In genomic region chr11:44754876-44755552, GRCh38 we compare ENCODE assay signal across 20 cellular contexts. TPM values are rescaled to one million over a fixed set of nuclear protein-coding genes. Genes with fewer than 3 reads are reported as not detected.
DNase-seq lines count a peak whose midpoint lies in the region; ATAC-seq and TF ChIP-seq lines count a peak whose summit lies in the region.
"Had no signal": no experiment of that assay in that cellular context is flagged by ENCODE, and none has a peak within 500 bp of the region (broad histone marks: within the 10 kb centered on the region; RNA-seq: fewer than 3 reads in every experiment).

No MANE protein-coding gene starts in this region.

- intact Hi-C loops in stomach (cut with DNase I; ENCODE audit: low total_unique reads) (no loop called here), psoas muscle (cut with DNase I) (no loop called here)
- intact Hi-C loops in activated CD4-positive, alpha-beta T cell treated with anti-CD3 and anti-CD28 coated beads for 36 hours (cut with DNase I, micrococcal nuclease): no loop called here
- intact Hi-C loops in activated CD4-positive, alpha-beta memory T cell treated with anti-CD3 and anti-CD28 coated beads for 36 hours (cut with micrococcal nuclease): no loop called here

- H3K9me3 Mint-ChIP-seq in activated CD4-positive, alpha-beta T cell treated with anti-CD3 and anti-CD28 coated beads for 36 hours (ENCODE audit: low read depth): peaks cover 9% of the 10 kb centered on the region
- H3K9me3 Mint-ChIP-seq in activated CD4-positive, alpha-beta memory T cell treated with anti-CD3 and anti-CD28 coated beads for 36 hours: peaks cover 12% of the 10 kb centered on the region
- H3K9me3 Mint-ChIP-seq: central memory CD8-positive, alpha-beta T cell had no signal

- peaks cover 8% of the 10 kb centered on the region for H3K9me3 ChIP-seq in hepatocyte (ENCODE audit: low read depth)
- H3K9me3 ChIP-seq in stomach: peaks cover 0 to 15% (median 4%) of the 10 kb centered on the region in 4 donors
- H3K9me3 ChIP-seq in psoas muscle: no peaks in the 10 kb centered on the region

- H3K27me3 ChIP-seq in hepatocyte (no peaks in the 10 kb centered on the region), stomach (peaks cover 0 to 4% (median 0%) of the 10 kb centered on the region in 3 donors), psoas muscle (ENCODE audit: insufficient read depth in 3 of 3, low read length in 2 of 3) (peaks cover 0 to 10% (median 0%) of the 10 kb centered on the region in 3 donors)
- H3K27me3 ChIP-seq: BLaER1, tibial nerve had no signal

- no peak overlapping the region for H3K4me3 ChIP-seq in hepatocyte
- no peak overlapping the region for H3K4me3 ChIP-seq in stomach
- H3K4me3 ChIP-seq in psoas muscle: no peak overlapping the region
- H3K4me3 ChIP-seq: BLaER1, tibial nerve had no signal

- no peak for TF ChIP-seq CTCF in hepatocyte (IDR thresholded peaks at IDR 0.05; ENCODE audit: poor library complexity)
- TF ChIP-seq CTCF in stomach (IDR thresholded peaks at IDR 0.05): no peak
- TF ChIP-seq CTCF in psoas muscle (IDR thresholded peaks at IDR 0.05): no peak

- DNase-seq in NCI-H1436 (lab: John Stamatoyannopoulos, UW) (peak; percentile 7), NCI-H1436 treated with DMSO at 0.1 percent for 48 hours (lab: John Stamatoyannopoulos, UW) (no peak), SK-N-DZ (ENCODE audit: low spot score) (peak; percentile 64), hepatocyte (ENCODE audit: low spot score) (no peak), stomach (no peak), psoas muscle (no peak)
- DNase-seq in activated CD4-positive, alpha-beta T cell treated with anti-CD3 and anti-CD28 coated beads for 36 hours: no peak
- DNase-seq in activated CD4-positive, alpha-beta memory T cell treated with anti-CD3 and anti-CD28 coated beads for 36 hours: no peak
- DNase-seq: 8988T; activated CD8-positive, alpha-beta memory T cell treated with anti-CD3 and anti-CD28 coated beads, Interleukin-2, amount 10 ng/mL, durations not matched to agents 7 days and 5 days; activated effector memory CD4-positive, alpha-beta T cell treated with Interleukin-2 at 50 U/mL for 16 hours; amniotic stem cell; effector memory CD4-positive, alpha-beta T cell; NCI-H1694 treated with DMSO at 0.1 percent for 48 hours; NCI-H510A; SHP77 treated with DMSO at 0.1 percent for 48 hours had no signal

- TF ChIP-seq EP300 in stomach (IDR thresholded peaks at IDR 0.05): no peak

- no peaks in the 10 kb centered on the region for H4K20me1 ChIP-seq in hepatocyte (ENCODE audit: insufficient read depth, poor library complexity, severe bottlenecking)
- H4K20me1 ChIP-seq: BLaER1 had no signal

- H3K36me3 ChIP-seq in hepatocyte (replicated peaks; ENCODE audit: insufficient read depth, low read depth) (no peaks in the 10 kb centered on the region), stomach (no peaks in the 10 kb centered on the region), psoas muscle (ENCODE audit: insufficient read depth in 1 of 2, low read depth in 1 of 2) (no peaks in the 10 kb centered on the region)
- H3K36me3 ChIP-seq: BLaER1, tibial nerve had no signal

- peaks cover 5% of the 10 kb centered on the region for H3K36me3 Mint-ChIP-seq in activated CD4-positive, alpha-beta T cell treated with anti-CD3 and anti-CD28 coated beads for 36 hours (ENCODE audit: low read depth)
- peaks cover 10% of the 10 kb centered on the region for H3K36me3 Mint-ChIP-seq in activated CD4-positive, alpha-beta memory T cell treated with anti-CD3 and anti-CD28 coated beads for 36 hours
- H3K36me3 Mint-ChIP-seq: activated CD8-positive, alpha-beta memory T cell treated with anti-CD3 and anti-CD28 coated beads, Interleukin-2, amount 10 ng/mL, durations not matched to agents 7 days and 5 days had no signal

- H3K27ac Mint-ChIP-seq in activated CD4-positive, alpha-beta T cell treated with anti-CD3 and anti-CD28 coated beads for 36 hours: no peak overlapping the region
- no peak overlapping the region for H3K27ac Mint-ChIP-seq in activated CD4-positive, alpha-beta memory T cell treated with anti-CD3 and anti-CD28 coated beads for 36 hours
- H3K27ac Mint-ChIP-seq: activated CD8-positive, alpha-beta memory T cell treated with anti-CD3 and anti-CD28 coated beads, Interleukin-2, amount 10 ng/mL, durations not matched to agents 7 days and 5 days had no signal

- TF ChIP-seq POLR2A in stomach (IDR thresholded peaks at IDR 0.05): no peak

- H3K27ac ChIP-seq in hepatocyte (peak overlapping the region; percentile 70), stomach (peak overlapping the region in 3 of 5 donors; percentile 38 to 55 (median 54)), psoas muscle (no peak overlapping the region)
- H3K27ac ChIP-seq: BLaER1, parathyroid adenoma, tibial nerve had no signal

- POLR2A ChIA-PET in activated CD4-positive, alpha-beta T cell treated with anti-CD3 and anti-CD28 coated beads for 36 hours (lab: Charles Lee): no interaction called here
- POLR2A ChIA-PET in activated CD4-positive, alpha-beta memory T cell treated with anti-CD3 and anti-CD28 coated beads for 36 hours (lab: Charles Lee): no interaction called here

- H3K4me1 ChIP-seq in hepatocyte (ENCODE audit: insufficient read depth): peaks cover 28% of the 10 kb centered on the region
- H3K4me1 ChIP-seq in stomach: peaks cover 0 to 51% (median 21%) of the 10 kb centered on the region in 4 donors
- H3K4me1 ChIP-seq in psoas muscle: no peaks in the 10 kb centered on the region
- H3K4me1 ChIP-seq: BLaER1, parathyroid adenoma had no signal

- no peak overlapping the region for H2AFZ ChIP-seq in hepatocyte
- H2AFZ ChIP-seq: parathyroid adenoma had no signal

- no peak overlapping the region for H3K4me3 Mint-ChIP-seq in activated CD4-positive, alpha-beta T cell treated with anti-CD3 and anti-CD28 coated beads for 36 hours
- no peak overlapping the region for H3K4me3 Mint-ChIP-seq in activated CD4-positive, alpha-beta memory T cell treated with anti-CD3 and anti-CD28 coated beads for 36 hours
- H3K4me3 Mint-ChIP-seq: activated CD8-positive, alpha-beta memory T cell treated with anti-CD3 and anti-CD28 coated beads, Interleukin-2, amount 10 ng/mL, durations not matched to agents 7 days and 5 days; central memory CD8-positive, alpha-beta T cell had no signal

- ATAC-seq in activated CD4-positive, alpha-beta T cell treated with anti-CD3 and anti-CD28 coated beads for 36 hours: no peak
- no peak for ATAC-seq in psoas muscle
- ATAC-seq: activated CD8-positive, alpha-beta memory T cell treated with anti-CD3 and anti-CD28 coated beads, Interleukin-2, amount 10 ng/mL, durations not matched to agents 7 days and 5 days had no signal

- H3K27me3 Mint-ChIP-seq in activated CD4-positive, alpha-beta T cell treated with anti-CD3 and anti-CD28 coated beads for 36 hours: no peaks in the 10 kb centered on the region
- H3K27me3 Mint-ChIP-seq in activated CD4-positive, alpha-beta memory T cell treated with anti-CD3 and anti-CD28 coated beads for 36 hours: no peaks in the 10 kb centered on the region
- H3K27me3 Mint-ChIP-seq: central memory CD8-positive, alpha-beta T cell had no signal

- WGBS in hepatocyte (ENCODE audit: low lambda C conversion rate, missing lambda C conversion rate): 65% methylated on average over 9 of the region's 9 CpGs
- WGBS in stomach, 5 donors: 58 to 68% (median 64%) methylated on average over 8 to 9 of the region's 9 CpGs
- 60 to 70% (median 69%) methylated on average over 9 of the region's 9 CpGs for WGBS in psoas muscle, 3 donors

- CTCF ChIA-PET in activated CD4-positive, alpha-beta T cell treated with anti-CD3 and anti-CD28 coated beads for 36 hours (lab: Charles Lee): no interaction called here
- CTCF ChIA-PET in activated CD4-positive, alpha-beta memory T cell treated with anti-CD3 and anti-CD28 coated beads for 36 hours (lab: Charles Lee): interaction anchor here (0.7 kb wide), 1 partner anchor 164 kb away, joined by 3 read pairs; no protein-coding TSS in a partner anchor

- peak overlapping the region; percentile 45 for H3K4me2 ChIP-seq in hepatocyte
- H3K4me2 ChIP-seq: BLaER1 had no signal

- H3K79me2 ChIP-seq in hepatocyte: peaks cover 36% of the 10 kb centered on the region
- H3K79me2 ChIP-seq: parathyroid adenoma had no signal

- H3K4me1 Mint-ChIP-seq in activated CD4-positive, alpha-beta T cell treated with anti-CD3 and anti-CD28 coated beads for 36 hours: peaks cover 5% of the 10 kb centered on the region
- H3K4me1 Mint-ChIP-seq in activated CD4-positive, alpha-beta memory T cell treated with anti-CD3 and anti-CD28 coated beads for 36 hours (ENCODE audit: low read depth): peaks cover 10% of the 10 kb centered on the region
- H3K4me1 Mint-ChIP-seq: activated CD8-positive, alpha-beta memory T cell treated with anti-CD3 and anti-CD28 coated beads, Interleukin-2, amount 10 ng/mL, durations not matched to agents 7 days and 5 days; central memory CD8-positive, alpha-beta T cell had no signal

- H3K9me2 ChIP-seq in hepatocyte (replicated peaks; ENCODE audit: insufficient read depth): no peaks in the 10 kb centered on the region

RNA-seq across cellular contexts. Expression of gene TSPAN18, which starts 28.3 kb away (rescaled TPM):
- polyA plus RNA-seq in SK-N-DZ (2014; cell fraction: cytosol; rRNA removed): 9.8 and 15.7 TPM in 2 replicates
- 6.9 and 15.7 TPM in 2 replicates for polyA plus RNA-seq in SK-N-DZ (2014; cell fraction: nucleus; rRNA removed)
- total RNA-seq in hepatocyte (9.5 and 12.8 TPM in 2 replicates), stomach (10 to 100 TPM in 4 of 5 donors, 1 to 10 TPM in 1; 9.1 to 60.3 (median 25.9) TPM), psoas muscle (10 to 100 TPM in 1 of 4 donors, 1 to 10 TPM in 3; 8.0 to 21.7 (median 9.2) TPM)
- polyA plus RNA-seq in hepatocyte (21.5 and 25.1 TPM in 2 replicates), stomach (1 to 10 TPM; 2.1 to 6.6 (median 2.3) TPM), psoas muscle (1 to 10 TPM; 5.2 to 5.8 (median 5.3) TPM)
- total RNA-seq in activated CD4-positive, alpha-beta T cell treated with anti-CD3 and anti-CD28 coated beads for 36 hours: 1 to 10 TPM; 1.4 to 2.3 TPM
- 1 to 10 TPM; 5.8 to 8.2 TPM for total RNA-seq in activated CD4-positive, alpha-beta memory T cell treated with anti-CD3 and anti-CD28 coated beads for 36 hours

Comparison
In these comparisons a context has a peak if more than half of its experiments do, and no peak if none do; other contexts are left out.
1. DNase-seq: peak in NCI-H1436 (single experiment) and SK-N-DZ (single experiment); none in NCI-H1436 treated with DMSO at 0.1 percent for 48 hours (single experiment), hepatocyte (single experiment), stomach (single experiment), activated CD4-positive, alpha-beta T cell treated with anti-CD3 and anti-CD28 coated beads for 36 hours (single experiment), activated CD4-positive, alpha-beta memory T cell treated with anti-CD3 and anti-CD28 coated beads for 36 hours (single experiment) and psoas muscle (0 of 2).